8 cellular contexts compared by ENCODE assay signal in the genomic region with DNA sequence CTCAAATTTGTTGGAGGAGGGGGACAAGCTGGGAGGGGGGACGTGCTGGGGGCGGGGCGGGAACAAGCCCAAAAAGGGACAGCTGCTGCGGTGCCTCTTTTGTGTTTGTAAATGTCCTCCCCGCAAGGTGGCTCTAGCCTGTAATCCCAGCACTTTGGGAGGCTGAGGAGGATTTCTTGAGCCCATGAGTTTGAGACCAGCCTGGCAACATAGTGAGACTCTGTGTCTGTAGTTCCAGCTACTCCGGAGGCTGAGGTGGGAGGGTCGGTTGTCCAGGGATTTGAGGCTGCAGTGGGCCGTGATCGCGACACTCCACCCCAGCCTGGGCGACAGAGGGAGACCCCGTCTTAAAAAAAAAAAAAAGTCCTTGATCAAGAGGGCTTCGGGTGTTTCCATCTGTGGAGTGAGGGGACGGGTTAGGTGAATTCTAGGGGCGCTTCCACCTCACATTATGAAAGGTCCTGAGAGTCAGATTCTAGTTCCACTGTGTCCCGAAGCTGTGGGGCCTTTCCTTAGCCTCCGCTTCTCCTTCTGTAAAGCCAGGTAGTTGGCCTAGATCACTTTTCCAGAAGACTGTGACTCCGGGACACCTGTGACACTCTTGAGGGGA. TPM values are rescaled to one million over a fixed set of nuclear protein-coding genes. Genes with fewer than 3 reads are reported as not detected.
A peak's percentile ranks its signal among the peaks of the same experiment; 100 is the strongest.
DNase-seq lines count a peak whose midpoint lies in the region; ATAC-seq and TF ChIP-seq lines count a peak whose summit lies in the region.

No MANE protein-coding gene starts in this region.

- H3K4me1 Mint-ChIP-seq in WTC11: peaks cover 35% of the 10 kb centered on the region

- ATAC-seq in WTC11 (peak; percentile 35), gastroesophageal sphincter (no peak), GM21825 (IDR thresholded peaks at IDR 0.05; ENCODE audit: unreplicated experiment) (no peak), HG02840 (IDR thresholded peaks at IDR 0.05; ENCODE audit: low FRiP score, unreplicated experiment) (no peak), HG02973 (IDR thresholded peaks at IDR 0.05; ENCODE audit: unreplicated experiment) (no peak)

- H3K9me3 ChIP-seq in AG04450 (ENCODE audit: control insufficient read depth, insufficient read depth, low read length) (no peaks in the 10 kb centered on the region), gastroesophageal sphincter (no peaks in the 10 kb centered on the region)

- no peaks in the 10 kb centered on the region for H3K27me3 Mint-ChIP-seq in WTC11 (ENCODE audit: low read depth)

- peaks cover 3% of the 10 kb centered on the region for H3K27me3 ChIP-seq in AG04450 (ENCODE audit: control insufficient read depth, insufficient read depth, low read length)
- no peaks in the 10 kb centered on the region for H3K27me3 ChIP-seq in H7 (ENCODE audit: control insufficient read depth, insufficient read depth, low read length)
- no peaks in the 10 kb centered on the region for H3K27me3 ChIP-seq in gastroesophageal sphincter

- 21 to 40% methylated on average over 3 to 7 of the region's 18 CpGs for WGBS in gastroesophageal sphincter (ENCODE audit: low coverage in 1 of 2), 2 donors

- peak overlapping the region; percentile 82 for H3K4me3 Mint-ChIP-seq in WTC11

- CTCF ChIA-PET in AG04450 (lab: Charles Lee): no interaction called here
- CTCF ChIA-PET in WTC11 (lab: Charles Lee): interaction anchor here (0.7 to 2.7 kb wide), 10 partner anchors 9 to 514 kb away, joined by 3 to 10 read pairs (median 4); no protein-coding TSS in a partner anchor

- peaks cover 5% of the 10 kb centered on the region for H3K9me3 Mint-ChIP-seq in WTC11

- peak overlapping the region; percentile 98 for H3K27ac Mint-ChIP-seq in WTC11

- H3K4me3 ChIP-seq in AG04450 (ENCODE audit: low read depth, low read length) (peak overlapping the region; percentile 83), H7 (ENCODE audit: insufficient read depth, low read depth, low read length) (peak overlapping the region; percentile 52), gastroesophageal sphincter (peak overlapping the region; percentile 86 to 99), retinal pigment epithelial cell (ENCODE audit: low read length) (peak overlapping the region; percentile 92)

- H3K27ac ChIP-seq in AG04450 (ENCODE audit: low read depth, low read length): no peak overlapping the region
- H3K27ac ChIP-seq in gastroesophageal sphincter: peak overlapping the region; percentile 96 to 100 (median 100)

- H3K4me1 ChIP-seq in gastroesophageal sphincter: peaks cover 0 to 39% (median 25%) of the 10 kb centered on the region in 3 donors

- POLR2A ChIA-PET in AG04450 (lab: Yijun Ruan, JAX) (interaction anchor here (0.6 to 0.7 kb wide), 3 partner anchors 487 to 534 kb away, joined by 3 to 6 read pairs (median 3); no protein-coding TSS in a partner anchor), WTC11 (lab: Charles Lee) (interaction anchor here (0.6 to 2.6 kb wide), 9 partner anchors 16 to 541 kb away, joined by 3 to 9 read pairs (median 3); partner anchors contain the start of gene HSPA9)

- H3K36me3 Mint-ChIP-seq in WTC11: peaks cover 16% of the 10 kb centered on the region

- TF ChIP-seq CTCF in AG04450 (IDR thresholded peaks at IDR 0.05; ENCODE audit: low read depth, low read length) (no peak), WTC11 (IDR thresholded peaks at IDR 0.05) (no peak), gastroesophageal sphincter (IDR thresholded peaks at IDR 0.05) (no peak), retinal pigment epithelial cell (conservative IDR thresholded peaks at IDR 0.05; ENCODE audit: low read depth, low read length) (peak; percentile 10)

- TF ChIP-seq EP300 in gastroesophageal sphincter (IDR thresholded peaks at IDR 0.05): no peak

- no peak for TF ChIP-seq POLR2A in gastroesophageal sphincter (IDR thresholded peaks at IDR 0.05)

- DNase-seq in AG04450 (ENCODE audit: low read depth, low spot score) (no peak), H7 (peak; percentile 67), WTC11 (ENCODE audit: low spot score) (peak; percentile 36), retinal pigment epithelial cell (ENCODE audit: low read depth) (no peak)

- H3K36me3 ChIP-seq in H7 (replicated peaks; ENCODE audit: control insufficient read depth, insufficient read depth, low read length) (0 out of 2 replicates have a peak, but pooled peaks cover 2% of the 10 kb centered on the region), gastroesophageal sphincter (peaks cover 0 to 5% of the 10 kb centered on the region in 2 donors)

TF ChIP-seq in WTC11, 78 proteins besides CTCF, POLR2A, EP300 and RAD21:
- TF ChIP-seq, protein P1, sequence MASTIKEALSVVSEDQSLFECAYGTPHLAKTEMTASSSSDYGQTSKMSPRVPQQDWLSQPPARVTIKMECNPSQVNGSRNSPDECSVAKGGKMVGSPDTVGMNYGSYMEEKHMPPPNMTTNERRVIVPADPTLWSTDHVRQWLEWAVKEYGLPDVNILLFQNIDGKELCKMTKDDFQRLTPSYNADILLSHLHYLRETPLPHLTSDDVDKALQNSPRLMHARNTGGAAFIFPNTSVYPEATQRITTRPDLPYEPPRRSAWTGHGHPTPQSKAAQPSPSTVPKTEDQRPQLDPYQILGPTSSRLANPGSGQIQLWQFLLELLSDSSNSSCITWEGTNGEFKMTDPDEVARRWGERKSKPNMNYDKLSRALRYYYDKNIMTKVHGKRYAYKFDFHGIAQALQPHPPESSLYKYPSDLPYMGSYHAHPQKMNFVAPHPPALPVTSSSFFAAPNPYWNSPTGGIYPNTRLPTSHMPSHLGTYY (CRISPR knock-in tag; IDR thresholded peaks at IDR 0.05): no peak
- TF ChIP-seq ZNF121 (CRISPR knock-in tag; IDR thresholded peaks at IDR 0.05) (peak; percentile 81; the same call in 1 of the 2 replicates), GRHL2 (CRISPR knock-in tag; IDR thresholded peaks at IDR 0.05; ENCODE audit: insufficient replicate concordance, severe bottlenecking) (no peak), ZNF317 (CRISPR knock-in tag; IDR thresholded peaks at IDR 0.05; ENCODE audit: borderline replicate concordance, low read depth) (no peak), ZNF425 (CRISPR knock-in tag; conservative IDR thresholded peaks at IDR 0.05) (no peak), ATF6 (CRISPR knock-in tag; IDR thresholded peaks at IDR 0.05) (no peak)

RNA-seq across cellular contexts. Expression of gene CTNNA1, which starts 0.8 kb away (rescaled TPM):
- 140 and 207 TPM in 2 replicates for polyA plus RNA-seq in AG04450 (2011; rRNA removed)
- polyA minus RNA-seq in AG04450 (2011; rRNA and poly(A)+ RNA removed): 203 and 258 TPM in 2 replicates
- 352 and 397 TPM in 2 replicates for total RNA-seq in H7 (2014; rRNA removed; shearing (Covaris generic))
- 297 to 309 TPM (median 309 TPM) in 3 replicates for total RNA-seq in WTC11 (2021)
- 100 to 1,000 TPM; 289 to 425 (median 365) TPM for total RNA-seq in gastroesophageal sphincter

Comparison
In these comparisons a context has a peak if more than half of its experiments do, and no peak if none do; other contexts are left out.
1. DNase-seq: peak in H7 (single experiment) and WTC11 (single experiment); none in AG04450 (single experiment) and retinal pigment epithelial cell (single experiment).
2. Peak in every context shown above with its lines, with median percentiles within 50 percentile points of each other: H3K4me3 ChIP-seq.